Comparison of ENCODE assay signal across 1 cellular context in genomic region chr4:118741456-118741855, GRCh38.
TF ChIP-seq lines count a peak whose summit lies in the region.

No MANE protein-coding gene starts in this region.

TF ChIP-seq in IMR-90, 13 proteins besides CTCF, POLR2A, EP300 and RAD21 (continued from another document):
- no peak for TF ChIP-seq USF2 (IDR thresholded peaks at IDR 0.05; ENCODE audit: low read depth, low read length)
- TF ChIP-seq RCOR1 (IDR thresholded peaks at IDR 0.05; ENCODE audit: insufficient replicate concordance, low read length) = no peak
- no peak for TF ChIP-seq FOS (IDR thresholded peaks at IDR 0.05; ENCODE audit: low read depth, low read length)
- TF ChIP-seq ELK1 (IDR thresholded peaks at IDR 0.05; ENCODE audit: borderline replicate concordance, low read depth, low read length) = no peak
- TF ChIP-seq BHLHE40 (IDR thresholded peaks at IDR 0.05; ENCODE audit: low read depth, low read length) = no peak
- TF ChIP-seq NFE2L2 (IDR thresholded peaks at IDR 0.05; ENCODE audit: low read depth, low read length) = no peak
